Comparison of ENCODE assay signal across 1 cellular context in the genomic region with DNA sequence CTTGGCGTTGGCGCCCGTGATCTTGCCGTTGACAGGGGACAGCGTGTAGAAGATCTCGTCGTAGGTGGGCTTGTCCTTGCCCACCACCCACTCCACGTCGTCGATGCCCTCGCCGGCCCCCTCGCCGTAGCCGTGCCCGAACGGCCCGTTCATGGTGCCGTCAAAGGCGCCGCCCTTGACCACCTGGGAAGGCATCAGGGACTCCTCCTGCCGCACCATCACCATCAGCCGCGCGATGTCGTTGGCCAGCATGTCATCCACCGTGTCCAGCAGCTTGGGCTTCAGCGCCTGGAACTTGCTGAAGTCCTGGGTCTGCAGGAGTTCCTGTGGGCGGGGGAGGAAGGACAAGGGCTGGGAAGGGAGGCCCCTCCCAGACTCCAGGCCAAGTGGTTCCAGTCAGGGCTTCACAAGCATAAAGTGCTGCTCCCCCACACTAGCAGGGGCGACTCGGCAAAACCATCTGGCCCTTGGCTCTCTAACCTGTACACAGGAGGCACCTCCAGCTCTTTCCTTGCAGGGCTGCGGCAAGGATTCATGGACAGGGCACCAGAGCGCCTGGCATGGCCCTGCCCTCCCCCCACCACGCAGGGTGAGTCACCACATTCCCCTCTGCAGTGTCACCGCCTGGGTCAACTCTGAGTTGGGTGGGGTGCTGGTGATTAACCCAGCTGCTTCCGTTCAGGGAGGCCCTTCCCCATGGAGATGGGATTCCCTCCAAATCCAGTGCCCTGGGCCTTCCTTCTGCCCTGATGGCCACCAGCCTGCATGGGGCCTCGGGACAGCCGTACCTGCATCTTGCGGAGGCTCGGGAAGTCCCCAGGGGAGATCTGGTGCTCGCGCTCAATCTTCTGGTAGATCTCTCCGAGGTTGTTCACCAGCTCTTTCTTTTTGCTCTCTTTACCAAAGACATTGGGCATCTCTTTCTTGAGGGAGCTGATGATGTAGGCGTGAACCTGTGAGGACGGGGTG.
TF ChIP-seq lines count a peak whose summit lies in the region.

No MANE protein-coding gene starts in this region.

TF ChIP-seq in HepG2, 621 proteins besides CTCF, POLR2A, EP300 and RAD21 (continues in another document):
- TF ChIP-seq CBX5 (CRISPR knock-in tag; IDR thresholded peaks at IDR 0.05; ENCODE audit: borderline replicate concordance) (peak; percentile 43; the same call in 1 of the 2 replicates), ELF4 (CRISPR knock-in tag; IDR thresholded peaks at IDR 0.05; ENCODE audit: borderline replicate concordance) (no peak), ZNF556 (CRISPR knock-in tag; IDR thresholded peaks at IDR 0.05; ENCODE audit: borderline replicate concordance) (no peak), FOSL2 (CRISPR knock-in tag; IDR thresholded peaks at IDR 0.05) (peak; percentile 100), HIC2 (CRISPR knock-in tag; IDR thresholded peaks at IDR 0.05; ENCODE audit: low read depth) (peak; percentile 98), JUND (CRISPR knock-in tag; IDR thresholded peaks at IDR 0.05) (peak; percentile 96), ZFP90 (CRISPR knock-in tag; IDR thresholded peaks at IDR 0.05; ENCODE audit: borderline replicate concordance) (no peak), MXD4 (CRISPR knock-in tag; IDR thresholded peaks at IDR 0.05) (no peak), PATZ1 (CRISPR knock-in tag; IDR thresholded peaks at IDR 0.05) (peak; percentile 83), NCOA2 (CRISPR knock-in tag; IDR thresholded peaks at IDR 0.05) (peak; percentile 67), PRPF4 (IDR thresholded peaks at IDR 0.05; ENCODE audit: low read depth, low read length, poor library complexity, severe bottlenecking) (peak; percentile 49), SIN3A (IDR thresholded peaks at IDR 0.05; ENCODE audit: borderline replicate concordance, low read depth, low read length) (0 out of 2 replicates have a peak, but pooled peaks have one; percentile 18), ATF3 (CRISPR knock-in tag; IDR thresholded peaks at IDR 0.05) (peak; percentile 100), ZNF350 (CRISPR knock-in tag; IDR thresholded peaks at IDR 0.05; ENCODE audit: borderline replicate concordance, low read depth) (0 out of 2 replicates have a peak, but pooled peaks have one; percentile 48), ERF (CRISPR knock-in tag; IDR thresholded peaks at IDR 0.05) (peak; percentile 25; the same call in 1 of the 2 replicates), PRDM10 (CRISPR knock-in tag; IDR thresholded peaks at IDR 0.05; ENCODE audit: low read depth) (peak; percentile 69; the same call in 1 of the 2 replicates), FOXA1 (IDR thresholded peaks at IDR 0.05) (no peak), FOXA1 (CRISPR knock-in tag; IDR thresholded peaks at IDR 0.05) (peak; percentile 68), ZNF768 (CRISPR knock-in tag; IDR thresholded peaks at IDR 0.05) (no peak), KAT8 (CRISPR knock-in tag; IDR thresholded peaks at IDR 0.05) (0 out of 2 replicates have a peak, but pooled peaks have one; percentile 23), HMG20B (CRISPR knock-in tag; conservative IDR thresholded peaks at IDR 0.05) (peak; percentile 48; the same call in 1 of the 2 replicates), JUN (CRISPR knock-in tag; IDR thresholded peaks at IDR 0.05) (peak; percentile 98), RXRB (CRISPR knock-in tag; IDR thresholded peaks at IDR 0.05; ENCODE audit: borderline replicate concordance) (peak; percentile 79), DMAP1 (CRISPR knock-in tag; IDR thresholded peaks at IDR 0.05) (0 out of 2 replicates have a peak, but pooled peaks have one; percentile 39), GATAD1 (CRISPR knock-in tag; IDR thresholded peaks at IDR 0.05) (peak; percentile 43; the same call in 1 of the 2 replicates), TMF1 (CRISPR knock-in tag; IDR thresholded peaks at IDR 0.05; ENCODE audit: low read depth) (no peak), ZKSCAN8 (CRISPR knock-in tag; IDR thresholded peaks at IDR 0.05; ENCODE audit: borderline replicate concordance) (0 out of 2 replicates have a peak, but pooled peaks have one; percentile 14), RARA (CRISPR knock-in tag; IDR thresholded peaks at IDR 0.05) (peak; percentile 92), FOSL1 (CRISPR knock-in tag; IDR thresholded peaks at IDR 0.05; ENCODE audit: borderline replicate concordance) (peak; percentile 96), HMG20A (CRISPR knock-in tag; IDR thresholded peaks at IDR 0.05; ENCODE audit: borderline replicate concordance) (peak; percentile 36; the same call in 1 of the 2 replicates), ZNF205 (CRISPR knock-in tag; IDR thresholded peaks at IDR 0.05) (no peak), PTBP1 (IDR thresholded peaks at IDR 0.05; ENCODE audit: low read depth, low read length, poor library complexity, severe bottlenecking) (peak; percentile 71), FOXC1 (CRISPR knock-in tag; IDR thresholded peaks at IDR 0.05; ENCODE audit: borderline replicate concordance) (no peak), ELF3 (CRISPR knock-in tag; IDR thresholded peaks at IDR 0.05) (peak; percentile 85), ZNF619 (CRISPR knock-in tag; IDR thresholded peaks at IDR 0.05) (no peak), NR2F1 (CRISPR knock-in tag; IDR thresholded peaks at IDR 0.05) (peak; percentile 50 to 60; a peak in 2 of 4 replicates), SRSF1 (optimal IDR thresholded peaks at IDR 0.05; ENCODE audit: low read depth, low read length) (peak; percentile 16)
- TF ChIP-seq, protein P1, sequence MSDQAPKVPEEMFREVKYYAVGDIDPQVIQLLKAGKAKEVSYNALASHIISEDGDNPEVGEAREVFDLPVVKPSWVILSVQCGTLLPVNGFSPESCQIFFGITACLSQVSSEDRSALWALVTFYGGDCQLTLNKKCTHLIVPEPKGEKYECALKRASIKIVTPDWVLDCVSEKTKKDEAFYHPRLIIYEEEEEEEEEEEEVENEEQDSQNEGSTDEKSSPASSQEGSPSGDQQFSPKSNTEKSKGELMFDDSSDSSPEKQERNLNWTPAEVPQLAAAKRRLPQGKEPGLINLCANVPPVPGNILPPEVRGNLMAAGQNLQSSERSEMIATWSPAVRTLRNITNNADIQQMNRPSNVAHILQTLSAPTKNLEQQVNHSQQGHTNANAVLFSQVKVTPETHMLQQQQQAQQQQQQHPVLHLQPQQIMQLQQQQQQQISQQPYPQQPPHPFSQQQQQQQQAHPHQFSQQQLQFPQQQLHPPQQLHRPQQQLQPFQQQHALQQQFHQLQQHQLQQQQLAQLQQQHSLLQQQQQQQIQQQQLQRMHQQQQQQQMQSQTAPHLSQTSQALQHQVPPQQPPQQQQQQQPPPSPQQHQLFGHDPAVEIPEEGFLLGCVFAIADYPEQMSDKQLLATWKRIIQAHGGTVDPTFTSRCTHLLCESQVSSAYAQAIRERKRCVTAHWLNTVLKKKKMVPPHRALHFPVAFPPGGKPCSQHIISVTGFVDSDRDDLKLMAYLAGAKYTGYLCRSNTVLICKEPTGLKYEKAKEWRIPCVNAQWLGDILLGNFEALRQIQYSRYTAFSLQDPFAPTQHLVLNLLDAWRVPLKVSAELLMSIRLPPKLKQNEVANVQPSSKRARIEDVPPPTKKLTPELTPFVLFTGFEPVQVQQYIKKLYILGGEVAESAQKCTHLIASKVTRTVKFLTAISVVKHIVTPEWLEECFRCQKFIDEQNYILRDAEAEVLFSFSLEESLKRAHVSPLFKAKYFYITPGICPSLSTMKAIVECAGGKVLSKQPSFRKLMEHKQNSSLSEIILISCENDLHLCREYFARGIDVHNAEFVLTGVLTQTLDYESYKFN (CRISPR knock-in tag; conservative IDR thresholded peaks at IDR 0.05), result peak; percentile 52
- TF ChIP-seq, protein P2, sequence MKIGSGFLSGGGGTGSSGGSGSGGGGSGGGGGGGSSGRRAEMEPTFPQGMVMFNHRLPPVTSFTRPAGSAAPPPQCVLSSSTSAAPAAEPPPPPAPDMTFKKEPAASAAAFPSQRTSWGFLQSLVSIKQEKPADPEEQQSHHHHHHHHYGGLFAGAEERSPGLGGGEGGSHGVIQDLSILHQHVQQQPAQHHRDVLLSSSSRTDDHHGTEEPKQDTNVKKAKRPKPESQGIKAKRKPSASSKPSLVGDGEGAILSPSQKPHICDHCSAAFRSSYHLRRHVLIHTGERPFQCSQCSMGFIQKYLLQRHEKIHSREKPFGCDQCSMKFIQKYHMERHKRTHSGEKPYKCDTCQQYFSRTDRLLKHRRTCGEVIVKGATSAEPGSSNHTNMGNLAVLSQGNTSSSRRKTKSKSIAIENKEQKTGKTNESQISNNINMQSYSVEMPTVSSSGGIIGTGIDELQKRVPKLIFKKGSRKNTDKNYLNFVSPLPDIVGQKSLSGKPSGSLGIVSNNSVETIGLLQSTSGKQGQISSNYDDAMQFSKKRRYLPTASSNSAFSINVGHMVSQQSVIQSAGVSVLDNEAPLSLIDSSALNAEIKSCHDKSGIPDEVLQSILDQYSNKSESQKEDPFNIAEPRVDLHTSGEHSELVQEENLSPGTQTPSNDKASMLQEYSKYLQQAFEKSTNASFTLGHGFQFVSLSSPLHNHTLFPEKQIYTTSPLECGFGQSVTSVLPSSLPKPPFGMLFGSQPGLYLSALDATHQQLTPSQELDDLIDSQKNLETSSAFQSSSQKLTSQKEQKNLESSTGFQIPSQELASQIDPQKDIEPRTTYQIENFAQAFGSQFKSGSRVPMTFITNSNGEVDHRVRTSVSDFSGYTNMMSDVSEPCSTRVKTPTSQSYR (CRISPR knock-in tag; IDR thresholded peaks at IDR 0.05; ENCODE audit: borderline replicate concordance), result peak; percentile 96
